Comparison of ENCODE assay signal across 12 cellular contexts in the genomic region with DNA sequence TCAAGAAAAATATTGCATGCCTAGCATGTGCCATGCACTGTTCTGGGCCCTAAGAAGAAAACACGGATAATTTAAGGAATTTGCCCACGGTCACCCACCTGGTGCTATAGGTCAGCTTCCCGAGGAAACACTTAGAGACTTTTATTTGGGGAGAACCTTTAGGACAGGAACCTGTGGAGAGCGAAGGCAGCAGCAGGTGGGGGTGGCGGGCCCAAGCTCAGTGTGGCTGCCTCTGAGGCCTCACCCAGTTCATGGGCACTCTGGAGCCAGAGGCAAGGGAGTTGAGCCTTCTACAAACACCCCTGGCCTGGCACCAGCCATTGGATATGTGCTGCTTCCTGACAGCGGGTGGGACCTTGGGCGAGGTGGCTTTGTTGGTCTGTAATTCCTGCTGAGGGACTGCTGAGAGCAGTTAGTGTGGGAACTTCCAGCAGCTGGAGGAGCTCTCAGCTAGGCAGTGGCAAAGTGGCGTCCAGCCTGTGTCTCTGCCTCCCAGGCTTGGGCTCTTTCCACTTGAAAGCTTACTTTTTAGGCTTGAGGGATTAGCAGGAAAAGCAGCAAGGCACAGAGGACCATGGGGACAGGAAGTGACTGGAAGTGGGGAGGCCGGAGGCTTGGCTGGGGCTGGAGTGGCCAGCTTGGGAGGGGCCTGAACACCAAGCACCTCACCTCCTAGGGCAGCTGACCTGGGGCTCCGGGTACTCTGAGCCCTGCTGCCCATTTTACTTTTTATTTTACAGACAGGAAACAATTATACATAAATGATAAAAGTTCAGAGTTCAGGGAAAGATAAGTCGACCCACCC. TPM values are rescaled to one million over a fixed set of nuclear protein-coding genes. Genes with fewer than 3 reads are reported as not detected.
DNase-seq lines count a peak whose midpoint lies in the region; ATAC-seq, FAIRE-seq and TF ChIP-seq lines count a peak whose summit lies in the region.
"Had no signal": no experiment of that assay in that cellular context is flagged by ENCODE, and none has a peak within 500 bp of the region (broad histone marks: within the 10 kb centered on the region; RNA-seq: fewer than 3 reads in every experiment).

No MANE protein-coding gene starts in this region.

- POLR2A ChIA-PET in activated CD8-positive, alpha-beta T cell treated with anti-CD3 and anti-CD28 coated beads for 36 hours (lab: Charles Lee): interaction anchor here (0.6 to 0.8 kb wide), 2 partner anchors 11 to 15 kb away, joined by 3 to 4 read pairs; no protein-coding TSS in a partner anchor
- POLR2A ChIA-PET in activated CD8-positive, alpha-beta T cell treated with anti-CD3 and anti-CD28 coated beads, Interleukin-2, amount 10 ng/mL, durations not matched to agents 7 days and 5 days (lab: Charles Lee): interaction anchor here (1.7 kb wide), 1 partner anchor 19 kb away, joined by 4 read pairs; the partner anchor contains the start of genes CYB5RL and MRPL37
- POLR2A ChIA-PET in K562 (lab: Yijun Ruan, JAX) (interaction anchor here (0.6 to 15.5 kb wide), 5 partner anchors 8 to 56 kb away, joined by 3 to 148 read pairs (median 4); partner anchors contain the start of genes CYB5RL and MRPL37), OCI-LY7 (lab: Charles Lee) (no interaction called here)

- H3K27me3 Mint-ChIP-seq in activated CD8-positive, alpha-beta T cell treated with anti-CD3 and anti-CD28 coated beads for 36 hours: no peaks in the 10 kb centered on the region
- no peaks in the 10 kb centered on the region for H3K27me3 Mint-ChIP-seq in activated CD8-positive, alpha-beta T cell treated with anti-CD3 and anti-CD28 coated beads, Interleukin-2, amount 10 ng/mL, durations not matched to agents 7 days and 5 days (ENCODE audit: low read depth)
- H3K27me3 Mint-ChIP-seq in memory B cell: no peaks in the 10 kb centered on the region

- peak overlapping the region; percentile 43 for H3K27ac Mint-ChIP-seq in activated CD8-positive, alpha-beta T cell treated with anti-CD3 and anti-CD28 coated beads for 36 hours
- no peak overlapping the region for H3K27ac Mint-ChIP-seq in activated CD8-positive, alpha-beta T cell treated with anti-CD3 and anti-CD28 coated beads, Interleukin-2, amount 10 ng/mL, durations not matched to agents 7 days and 5 days
- H3K27ac Mint-ChIP-seq in memory B cell: peak overlapping the region; percentile 55

- TF ChIP-seq EP300 in K562 (IDR thresholded peaks at IDR 0.05; ENCODE audit: low read length): no peak

- TF ChIP-seq POLR2A in K562 (conservative IDR thresholded peaks at IDR 0.05): peak; percentile 34; the same call in 1 of the 2 replicates

- no peaks in the 10 kb centered on the region for H3K27me3 ChIP-seq in K562 (ENCODE audit: control insufficient read depth in 2 of 2, insufficient read depth in 2 of 2, low read length in 2 of 2)
- H3K27me3 ChIP-seq in subcutaneous abdominal adipose tissue (ENCODE audit: control insufficient read depth in 5 of 5, insufficient read depth in 4 of 5, low read length in 5 of 5): no peaks in the 10 kb centered on the region

- H3K9me3 ChIP-seq in K562 (replicated peaks; ENCODE audit: control insufficient read depth, insufficient read depth, low read depth, low read length) (no peaks in the 10 kb centered on the region), subcutaneous abdominal adipose tissue (ENCODE audit: control insufficient read depth in 5 of 5, low read length in 5 of 5) (no peaks in the 10 kb centered on the region), OCI-LY7 (ENCODE audit: low read length) (no peaks in the 10 kb centered on the region)

- H3K4me2 ChIP-seq in K562 (ENCODE audit: insufficient read depth, low read length) (no peak overlapping the region), OCI-LY7 (ENCODE audit: low read length) (no peak overlapping the region)

- H3K4me1 ChIP-seq in K562 (replicated peaks in 1 of 2; ENCODE audit: control insufficient read depth in 2 of 2, insufficient read depth in 2 of 2, low read length in 2 of 2) (peaks cover 4 to 23% of the 10 kb centered on the region in 2 experiments; a peak in 4 of 5 replicates), subcutaneous abdominal adipose tissue (ENCODE audit: control insufficient read depth in 5 of 5, insufficient read depth in 5 of 5, low read length in 5 of 5) (peaks cover 3 to 30% (median 27%) of the 10 kb centered on the region in 5 donors), OCI-LY7 (ENCODE audit: insufficient read depth, low read length, poor library complexity, severe bottlenecking) (no peaks in the 10 kb centered on the region)

- H3K9me3 Mint-ChIP-seq in activated CD8-positive, alpha-beta T cell treated with anti-CD3 and anti-CD28 coated beads for 36 hours: no peaks in the 10 kb centered on the region
- H3K9me3 Mint-ChIP-seq in activated CD8-positive, alpha-beta T cell treated with anti-CD3 and anti-CD28 coated beads, Interleukin-2, amount 10 ng/mL, durations not matched to agents 7 days and 5 days (ENCODE audit: insufficient read depth): no peaks in the 10 kb centered on the region
- H3K9me3 Mint-ChIP-seq in memory B cell: no peaks in the 10 kb centered on the region

- H3K4me3 Mint-ChIP-seq in activated CD8-positive, alpha-beta T cell treated with anti-CD3 and anti-CD28 coated beads for 36 hours: no peak overlapping the region
- H3K4me3 Mint-ChIP-seq in activated CD8-positive, alpha-beta T cell treated with anti-CD3 and anti-CD28 coated beads, Interleukin-2, amount 10 ng/mL, durations not matched to agents 7 days and 5 days: no peak overlapping the region
- no peak overlapping the region for H3K4me3 Mint-ChIP-seq in memory B cell

- H3K36me3 ChIP-seq in K562 (ENCODE audit: control insufficient read depth, insufficient read depth, low read length): peaks cover 80% of the 10 kb centered on the region
- peaks cover 3 to 51% (median 51%) of the 10 kb centered on the region in 5 donors for H3K36me3 ChIP-seq in subcutaneous abdominal adipose tissue (ENCODE audit: control insufficient read depth in 5 of 5, insufficient read depth in 5 of 5, low read length in 5 of 5)
- H3K36me3 ChIP-seq in OCI-LY7 (ENCODE audit: insufficient read depth, low read length): peaks cover 69% of the 10 kb centered on the region

- intact Hi-C loops in activated CD8-positive, alpha-beta T cell treated with anti-CD3 and anti-CD28 coated beads for 36 hours (cut with micrococcal nuclease): no loop called here
- intact Hi-C loops in K562 (cut with micrococcal nuclease) (loop anchor here (10.0 kb wide), 1 partner anchor 266 kb away; no protein-coding TSS in a partner anchor), OCI-LY7 (cut with micrococcal nuclease; ENCODE audit: unreplicated experiment) (no loop called here)

- TF ChIP-seq CTCF in activated CD8-positive, alpha-beta T cell treated with anti-CD3 and anti-CD28 coated beads for 36 hours (IDR thresholded peaks at IDR 0.05): no peak
- TF ChIP-seq CTCF in K562 (IDR thresholded peaks at IDR 0.05 in 2 of 3, conservative IDR thresholded peaks at IDR 0.05 in 1 of 3; ENCODE audit: insufficient read depth in 2 of 3, low read depth in 1 of 3, low read length in 3 of 3): no peak
- no peak for TF ChIP-seq CTCF in OCI-LY7 (conservative IDR thresholded peaks at IDR 0.05; ENCODE audit: low read length)

- H3K4me3 ChIP-seq in K562 (no peak overlapping the region), subcutaneous abdominal adipose tissue (ENCODE audit: low read depth in 1 of 5, low read length in 5 of 5) (no peak overlapping the region), OCI-LY7 (ENCODE audit: low read depth, low read length, poor library complexity, severe bottlenecking) (no peak overlapping the region)

- H2AFZ ChIP-seq in K562 (ENCODE audit: low read depth, low read length) (no peak overlapping the region), OCI-LY7 (ENCODE audit: low read length) (no peak overlapping the region)

- no peak for ATAC-seq in activated CD8-positive, alpha-beta T cell treated with anti-CD3 and anti-CD28 coated beads for 36 hours
- no peak for ATAC-seq in activated CD8-positive, alpha-beta T cell treated with anti-CD3 and anti-CD28 coated beads, Interleukin-2, amount 10 ng/mL, durations not matched to agents 7 days and 5 days
- no peak for ATAC-seq in K562
- no peak for ATAC-seq in memory B cell (ENCODE audit: low read depth)
- ATAC-seq in HG03175 (IDR thresholded peaks at IDR 0.05; ENCODE audit: unreplicated experiment): no peak

- TF ChIP-seq RAD21 in K562 (CRISPR knock-in tag; conservative IDR thresholded peaks at IDR 0.05 in 1 of 2, IDR thresholded peaks at IDR 0.05 in 1 of 2): no peak

- CTCF ChIA-PET in activated CD8-positive, alpha-beta T cell treated with anti-CD3 and anti-CD28 coated beads for 36 hours (lab: Charles Lee): interaction anchor here (0.6 to 1.4 kb wide), 2 partner anchors 18 to 137 kb away, joined by 3 read pairs; no protein-coding TSS in a partner anchor
- CTCF ChIA-PET in activated CD8-positive, alpha-beta T cell treated with anti-CD3 and anti-CD28 coated beads, Interleukin-2, amount 10 ng/mL, durations not matched to agents 7 days and 5 days (lab: Charles Lee): no interaction called here
- CTCF ChIA-PET in K562 (lab: Yijun Ruan, JAX; ENCODE audit: low intra/inter-chr PET ratio): no interaction called here
- CTCF ChIA-PET in OCI-LY7 (lab: Charles Lee; ENCODE audit: unreplicated experiment): no interaction called here

- H3K36me3 Mint-ChIP-seq in activated CD8-positive, alpha-beta T cell treated with anti-CD3 and anti-CD28 coated beads for 36 hours (ENCODE audit: low read depth): peaks cover 31% of the 10 kb centered on the region
- peaks cover 60% of the 10 kb centered on the region for H3K36me3 Mint-ChIP-seq in activated CD8-positive, alpha-beta T cell treated with anti-CD3 and anti-CD28 coated beads, Interleukin-2, amount 10 ng/mL, durations not matched to agents 7 days and 5 days (ENCODE audit: low read depth)
- H3K36me3 Mint-ChIP-seq in memory B cell: peaks cover 30% of the 10 kb centered on the region

- H3K9ac ChIP-seq in K562 (ENCODE audit: insufficient read depth in 1 of 2, low read depth in 2 of 2, low read length in 2 of 2) (peak overlapping the region in 1 of 2 experiments; percentile 1; a peak in 2 of 4 replicates), subcutaneous abdominal adipose tissue (ENCODE audit: low read length in 5 of 5) (peak overlapping the region in 2 of 5 donors; percentile 30 to 42)

- in situ Hi-C loops in K562 (cut with MboI): no loop called here

- H4K20me1 ChIP-seq in K562 (replicated peaks; ENCODE audit: control insufficient read depth, insufficient read depth, low read length) (peaks cover 12% of the 10 kb centered on the region; the same call in 1 of the 2 replicates), OCI-LY7 (ENCODE audit: insufficient read depth, low read length) (no peaks in the 10 kb centered on the region)

- DNase-seq in activated CD8-positive, alpha-beta T cell treated with anti-CD3 and anti-CD28 coated beads for 36 hours: no peak
- DNase-seq in activated CD8-positive, alpha-beta T cell treated with anti-CD3 and anti-CD28 coated beads, Interleukin-2, amount 10 ng/mL, durations not matched to agents 7 days and 5 days: no peak
- DNase-seq in K562 (ENCODE audit: extremely low read depth in 1 of 4, low spot score in 3 of 4) (no peak), memory B cell (ENCODE audit: low spot score in 2 of 2) (no peak), OCI-LY7 (ENCODE audit: low spot score) (no peak), NCI-H146 (lab: John Stamatoyannopoulos, UW) (no peak)
- DNase-seq: activated CD4-positive, alpha-beta T cell treated with anti-CD3 and anti-CD28 coated beads, Interleukin-2, amount 50 U/mL, for 1 hour; AML-193; HCEC 1CT had no signal

- H3K4me1 Mint-ChIP-seq in activated CD8-positive, alpha-beta T cell treated with anti-CD3 and anti-CD28 coated beads for 36 hours (ENCODE audit: low read depth): peaks cover 3% of the 10 kb centered on the region
- peaks cover 9% of the 10 kb centered on the region for H3K4me1 Mint-ChIP-seq in activated CD8-positive, alpha-beta T cell treated with anti-CD3 and anti-CD28 coated beads, Interleukin-2, amount 10 ng/mL, durations not matched to agents 7 days and 5 days (ENCODE audit: low read depth)
- H3K4me1 Mint-ChIP-seq in memory B cell: no peaks in the 10 kb centered on the region

- WGBS in K562 (ENCODE audit: insufficient coverage, low coverage, missing lambda C conversion rate): 80% methylated on average over 11 of the region's 11 CpGs

- no peaks in the 10 kb centered on the region for H3K9me2 ChIP-seq in OCI-LY7 (ENCODE audit: insufficient read depth, low read length)

- FAIRE-seq in K562 (lab: Jason Lieb, UNC): no peak
- FAIRE-seq: keratinocyte had no signal

- H3K79me2 ChIP-seq in K562 (ENCODE audit: control insufficient read depth, insufficient read depth, low read length): no peaks in the 10 kb centered on the region
- H3K79me2 ChIP-seq in OCI-LY7 (ENCODE audit: insufficient read depth, low read depth, low read length): no peaks in the 10 kb centered on the region

- peaks cover 5% of the 10 kb centered on the region for H3K9me1 ChIP-seq in K562 (ENCODE audit: control insufficient read depth, insufficient read depth, low read length)

- BruUV-seq in K562 (replicated peaks; lab: Mats Ljungman, UMichigan) (TSS peak; percentile 7), OCI-LY7 (replicated peaks; lab: Mats Ljungman, UMichigan) (no TSS peak)

- peak overlapping the region; percentile 44; the same call in 1 of the 3 replicates for H3K27ac ChIP-seq in K562 (ENCODE audit: extremely low read depth, low read depth, low read length)
- peak overlapping the region; percentile 71 for H3K27ac ChIP-seq in subcutaneous abdominal adipose tissue (ENCODE audit: low read depth, low read length)
- H3K27ac ChIP-seq in OCI-LY7 (ENCODE audit: low read depth, low read length, poor library complexity, severe bottlenecking): no peak overlapping the region

RNA-seq across cellular contexts. Expression of gene MRPL37, which starts 19.1 kb away (rescaled TPM):
- total RNA-seq in activated CD8-positive, alpha-beta T cell treated with anti-CD3 and anti-CD28 coated beads for 36 hours: 100 to 1,000 TPM; 194 to 198 TPM
- 100 to 1,000 TPM; 115 TPM for total RNA-seq in activated CD8-positive, alpha-beta T cell treated with anti-CD3 and anti-CD28 coated beads, Interleukin-2, amount 10 ng/mL, durations not matched to agents 7 days and 5 days
- 14.4 and 25.2 TPM in 2 replicates for total RNA-seq in K562 (2011; cell fraction: chromatin; rRNA removed; ENCODE audit: low replicate concordance)
- total RNA-seq in K562 (2011; cell fraction: nucleolus; rRNA removed): 24.8 and 26.6 TPM in 2 replicates
- 26.0 and 33.7 TPM in 2 replicates for total RNA-seq in K562 (2011; cell fraction: nucleoplasm; rRNA removed)
- total RNA-seq in K562 (2014; rRNA removed): 193 and 248 TPM in 2 replicates
- total RNA-seq in K562 (2014; rRNA removed; fragmentation: Illumina TruSeq; extraction: Trizol): 152 TPM in 2 replicates
- 175 and 180 TPM in 2 replicates for total RNA-seq in K562 (2015; rRNA removed; fragmentation: Illumina TruSeq; extraction: Trizol)
- total RNA-seq in K562 (2021): 226 and 236 TPM in 2 replicates
- 66.9 and 72.9 TPM in 2 replicates for polyA plus RNA-seq in K562 (2011; rRNA removed)
- polyA plus RNA-seq in K562 (2011; cell fraction: cytosol; rRNA removed): 93.0 and 93.1 TPM in 2 replicates
- 36.4 and 42.0 TPM in 2 replicates for polyA plus RNA-seq in K562 (2011; cell fraction: nucleus; rRNA removed)
- polyA plus RNA-seq in K562 (2012): 179 and 203 TPM in 2 replicates
- polyA plus RNA-seq in K562 (2014; fragmentation: Illumina TruSeq; extraction: Trizol): 244 and 303 TPM in 2 replicates
- 10 to 100 TPM; 52.2 to 79.7 TPM for polyA plus RNA-seq in K562 (2014; fragmentation: Nextera tagmentation; extraction: Ambion mirVana)
- 202 and 235 TPM in 2 replicates for polyA plus RNA-seq in K562 (2014; rRNA removed)
- 31.8 and 36.8 TPM in 2 replicates for polyA minus RNA-seq in K562 (2011; rRNA and poly(A)+ RNA removed)
- polyA minus RNA-seq in K562 (2011; cell fraction: cytosol; rRNA and poly(A)+ RNA removed): 32.4 and 42.5 TPM in 2 replicates
- 12.3 and 19.7 TPM in 2 replicates for polyA minus RNA-seq in K562 (2011; cell fraction: nucleus; rRNA and poly(A)+ RNA removed)
- total RNA-seq in OCI-LY7 (2014; rRNA removed; shearing (Covaris generic)): 85.6 and 107 TPM in 2 replicates
- total RNA-seq in OCI-LY7 (2022): 121 and 126 TPM in 2 replicates

RNA-seq across cellular contexts. Expression of gene CYB5RL, which starts 19.3 kb away (rescaled TPM):
- total RNA-seq in activated CD8-positive, alpha-beta T cell treated with anti-CD3 and anti-CD28 coated beads for 36 hours: 10 to 100 TPM; 11.4 to 12.6 TPM
- total RNA-seq in activated CD8-positive, alpha-beta T cell treated with anti-CD3 and anti-CD28 coated beads, Interleukin-2, amount 10 ng/mL, durations not matched to agents 7 days and 5 days: 10 to 100 TPM; 13.1 to 15.5 TPM
- total RNA-seq in K562 (2011; cell fraction: chromatin; rRNA removed; ENCODE audit: low replicate concordance): 21.5 and 31.8 TPM in 2 replicates
- total RNA-seq in K562 (2011; cell fraction: nucleolus; rRNA removed): 25.8 and 27.7 TPM in 2 replicates
- 22.4 and 29.6 TPM in 2 replicates for total RNA-seq in K562 (2011; cell fraction: nucleoplasm; rRNA removed)
- 7.9 and 9.6 TPM in 2 replicates for total RNA-seq in K562 (2014; rRNA removed)
- 8.3 and 11.2 TPM in 2 replicates for total RNA-seq in K562 (2014; rRNA removed; fragmentation: Illumina TruSeq; extraction: Trizol)
- 10.5 and 12.7 TPM in 2 replicates for total RNA-seq in K562 (2015; rRNA removed; fragmentation: Illumina TruSeq; extraction: Trizol)
- 15.2 and 16.9 TPM in 2 replicates for total RNA-seq in K562 (2021)
- polyA plus RNA-seq in K562 (2011; rRNA removed): 11.3 and 12.3 TPM in 2 replicates
- 15.1 and 18.6 TPM in 2 replicates for polyA plus RNA-seq in K562 (2011; cell fraction: cytosol; rRNA removed)
- 11.4 and 21.0 TPM in 2 replicates for polyA plus RNA-seq in K562 (2011; cell fraction: nucleus; rRNA removed)
- polyA plus RNA-seq in K562 (2012): 9.8 and 11.3 TPM in 2 replicates
- polyA plus RNA-seq in K562 (2014; fragmentation: Illumina TruSeq; extraction: Trizol): 14.7 and 18.0 TPM in 2 replicates
- polyA plus RNA-seq in K562 (2014; fragmentation: Nextera tagmentation; extraction: Ambion mirVana): 1 to 10 TPM; 8.8 to 8.9 TPM
- 9.4 and 13.3 TPM in 2 replicates for polyA plus RNA-seq in K562 (2014; rRNA removed)
- polyA minus RNA-seq in K562 (2011; rRNA and poly(A)+ RNA removed): 8.3 and 14.1 TPM in 2 replicates
- 6.2 and 7.9 TPM in 2 replicates for polyA minus RNA-seq in K562 (2011; cell fraction: cytosol; rRNA and poly(A)+ RNA removed)
- polyA minus RNA-seq in K562 (2011; cell fraction: nucleus; rRNA and poly(A)+ RNA removed): 8.2 and 11.0 TPM in 2 replicates
- total RNA-seq in OCI-LY7 (2014; rRNA removed; shearing (Covaris generic)): 10.1 and 10.4 TPM in 2 replicates
- 20.5 and 20.6 TPM in 2 replicates for total RNA-seq in OCI-LY7 (2022)
